ENCODE assay signal across 8 cellular contexts in genomic region chr21:46368533-46369285, GRCh38.
DNase-seq lines count a peak whose midpoint lies in the region; ATAC-seq, FAIRE-seq and TF ChIP-seq lines count a peak whose summit lies in the region.

No MANE protein-coding gene starts in this region.

- peak; percentile 68 for ATAC-seq in GM18517 (IDR thresholded peaks at IDR 0.05; ENCODE audit: unreplicated experiment)
- peak; percentile 75 for ATAC-seq in HG02884 (IDR thresholded peaks at IDR 0.05; ENCODE audit: unreplicated experiment)

- no peak for TF ChIP-seq POLR2A in H54 (IDR thresholded peaks at IDR 0.05; ENCODE audit: low read depth, low read length)

- no peak for FAIRE-seq in H54 (lab: Jason Lieb, UNC)

- DNase-seq in activated CD8-positive, alpha-beta memory T cell treated with anti-CD3 and anti-CD28 coated beads, Interleukin-2, amount 50 U/mL, for 4 hours, result peak; percentile 45
- DNase-seq in stimulated activated CD4-positive, alpha-beta T cell treated with anti-CD3 and anti-CD28 coated beads, Interleukin-12 subunit alpha, Interleukin-12 subunit beta, amount 100 ng/mL, for 48 hours (ENCODE audit: low read depth in 2 of 3, low spot score in 1 of 3), result peak; percentile 8 to 26 (median 12)
- no peak for DNase-seq in SHP77 treated with DMSO at 0.1 percent for 48 hours (lab: John Stamatoyannopoulos, UW)
- DNase-seq in H54 (ENCODE audit: insufficient read length, low spot score), result no peak
- no peak for DNase-seq in AML-193 (lab: John Stamatoyannopoulos, UW)
- no peak for DNase-seq in DMS153 treated with DMSO at 0.1 percent for 48 hours (lab: John Stamatoyannopoulos, UW; ENCODE audit: unreplicated experiment)

Comparison
In these comparisons a context has a peak if more than half of its experiments do, and no peak if none do; other contexts are left out.
1. DNase-seq: peak in activated CD8-positive, alpha-beta memory T cell treated with anti-CD3 and anti-CD28 coated beads, Interleukin-2, amount 50 U/mL, for 4 hours (single experiment) and stimulated activated CD4-positive, alpha-beta T cell treated with anti-CD3 and anti-CD28 coated beads, Interleukin-12 subunit alpha, Interleukin-12 subunit beta, amount 100 ng/mL, for 48 hours (3 of 3); none in SHP77 treated with DMSO at 0.1 percent for 48 hours (single experiment), H54 (single experiment), AML-193 (0 of 2) and DMS153 treated with DMSO at 0.1 percent for 48 hours (single experiment).